In genomic region chr9:7216004-7216821, GRCh38 we compare ENCODE assay signal across 9 cellular contexts.
DNase-seq lines count a peak whose midpoint lies in the region; ATAC-seq and TF ChIP-seq lines count a peak whose summit lies in the region.
"Had no signal": no experiment of that assay in that cellular context is flagged by ENCODE, and none has a peak within 500 bp of the region (broad histone marks: within the 10 kb centered on the region; RNA-seq: fewer than 3 reads in every experiment).

No MANE protein-coding gene starts in this region.

- no peaks in the 10 kb centered on the region for H3K36me3 Mint-ChIP-seq in activated T-cell treated with anti-CD3 and anti-CD28 coated beads, Interleukin-2, amount 50 U/mL, for 4 hours (ENCODE audit: insufficient read depth)

- no peak for TF ChIP-seq CTCF in AG09309 (IDR thresholded peaks at IDR 0.05; ENCODE audit: control insufficient read depth, insufficient read depth, low read depth, low read length, missing control alignments)

- peaks cover 15% of the 10 kb centered on the region for H3K9me3 Mint-ChIP-seq in activated T-cell treated with anti-CD3 and anti-CD28 coated beads, Interleukin-2, amount 50 U/mL, for 4 hours

- H3K27me3 Mint-ChIP-seq in activated T-cell treated with anti-CD3 and anti-CD28 coated beads, Interleukin-2, amount 50 U/mL, for 4 hours (ENCODE audit: low read depth), result peaks cover 2% of the 10 kb centered on the region

- peaks cover 7% of the 10 kb centered on the region for H3K4me1 Mint-ChIP-seq in activated T-cell treated with anti-CD3 and anti-CD28 coated beads, Interleukin-2, amount 50 U/mL, for 4 hours (ENCODE audit: low read depth)

- DNase-seq in AG09309 (ENCODE audit: low read depth) (peak; percentile 47), HS-5 (ENCODE audit: low read depth) (peak; percentile 9), iris pigment epithelial cell (ENCODE audit: low read depth) (peak; percentile 27), NCI-H69 (lab: John Stamatoyannopoulos, UW) (no peak), NCI-H1105 (lab: John Stamatoyannopoulos, UW) (no peak)
- no peak for DNase-seq in activated T-cell treated with anti-CD3 and anti-CD28 coated beads, Interleukin-2, amount 50 U/mL, for 4 hours
- DNase-seq: DND-41 had no signal

- H3K4me3 ChIP-seq in AG09309 (ENCODE audit: control insufficient read depth, low read depth, low read length), result no peak overlapping the region

- H3K4me3 Mint-ChIP-seq in activated T-cell treated with anti-CD3 and anti-CD28 coated beads, Interleukin-2, amount 50 U/mL, for 4 hours, result no peak overlapping the region

- peak; percentile 46 for ATAC-seq in activated T-cell treated with anti-CD3 and anti-CD28 coated beads, Interleukin-2, amount 50 U/mL, for 4 hours
- ATAC-seq in HG03565 (IDR thresholded peaks at IDR 0.05; ENCODE audit: unreplicated experiment) (no peak), HG02571 (IDR thresholded peaks at IDR 0.05; ENCODE audit: unreplicated experiment) (no peak)

Comparison
In these comparisons a context has a peak if more than half of its experiments do, and no peak if none do; other contexts are left out.
1. DNase-seq: peak in AG09309 (single experiment), HS-5 (single experiment) and iris pigment epithelial cell (single experiment); none in activated T-cell treated with anti-CD3 and anti-CD28 coated beads, Interleukin-2, amount 50 U/mL, for 4 hours (single experiment), NCI-H69 (single experiment) and NCI-H1105 (single experiment).
2. ATAC-seq: peak in activated T-cell treated with anti-CD3 and anti-CD28 coated beads, Interleukin-2, amount 50 U/mL, for 4 hours (2 of 2); none in HG03565 (single experiment) and HG02571 (single experiment).